ENCODE assay signal across 8 cellular contexts in the genomic region with DNA sequence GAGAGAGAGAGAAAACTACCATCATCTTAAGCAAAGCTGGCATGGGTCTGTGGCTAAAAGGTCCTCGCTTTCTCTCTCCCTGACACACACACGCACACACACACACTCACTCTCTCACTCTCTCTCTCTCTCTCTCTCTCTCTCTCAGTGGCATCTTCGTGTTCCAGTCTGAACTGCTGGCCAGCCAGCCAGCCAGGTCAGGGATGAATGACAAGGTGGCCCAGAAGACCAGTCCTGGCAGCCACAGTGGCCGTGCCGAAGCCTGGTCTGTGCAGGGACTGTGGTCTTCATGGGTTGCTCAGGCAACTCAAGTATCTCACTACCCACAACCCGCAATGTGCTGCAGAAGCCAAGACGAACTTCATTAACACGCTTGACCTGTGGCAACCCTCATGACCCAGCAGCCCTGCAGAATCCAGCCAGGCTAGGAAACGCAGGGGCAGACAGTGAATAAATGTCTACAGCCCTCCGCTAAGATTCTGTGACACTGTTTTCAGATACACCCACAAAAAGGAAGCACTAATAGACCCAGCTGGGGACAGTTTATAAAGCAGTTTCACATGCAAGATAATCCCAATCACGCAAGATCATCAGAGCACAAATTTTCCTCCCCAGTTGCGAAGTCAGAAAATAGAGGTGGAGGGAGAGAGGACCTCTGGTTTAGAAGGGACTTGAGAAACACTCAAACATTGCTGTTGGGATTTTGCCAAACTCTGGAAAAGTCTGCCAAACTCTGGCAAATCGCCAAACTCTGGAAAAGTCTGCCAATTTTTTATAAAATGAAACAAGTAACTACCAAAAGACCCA.
DNase-seq lines count a peak whose midpoint lies in the region; ATAC-seq and TF ChIP-seq lines count a peak whose summit lies in the region.

No MANE protein-coding gene starts in this region.

- peaks cover 13% of the 10 kb centered on the region for H3K4me1 Mint-ChIP-seq in endothelial cell (ENCODE audit: unreplicated experiment)

- H3K4me3 Mint-ChIP-seq in endothelial cell (ENCODE audit: unreplicated experiment): no peak overlapping the region

- peaks cover 4% of the 10 kb centered on the region for H3K27me3 Mint-ChIP-seq in endothelial cell (ENCODE audit: unreplicated experiment)

- no peak overlapping the region for H3K4me3 ChIP-seq in fibroblast of pulmonary artery (replicated peaks; ENCODE audit: low read depth, low read length)
- H3K4me3 ChIP-seq in gastrocnemius medialis: no peak overlapping the region

- ATAC-seq in GM19463 (IDR thresholded peaks at IDR 0.05; ENCODE audit: unreplicated experiment): peak; percentile 28
- ATAC-seq in gastrocnemius medialis: peak; percentile 42 to 50

- POLR2A ChIA-PET in HEK293T (lab: Yijun Ruan, JAX): no interaction called here

- intact Hi-C loops in gastrocnemius medialis (cut with DNase I; ENCODE audit: low total_unique reads): no loop called here

- H3K9me3 Mint-ChIP-seq in endothelial cell (ENCODE audit: unreplicated experiment): no peaks in the 10 kb centered on the region

- no peak overlapping the region for H3K27ac Mint-ChIP-seq in endothelial cell (ENCODE audit: unreplicated experiment)

- H3K4me1 ChIP-seq in gastrocnemius medialis: peaks cover 22 to 33% of the 10 kb centered on the region in 2 donors

- H3K27me3 ChIP-seq in gastrocnemius medialis: no peaks in the 10 kb centered on the region

- peak overlapping the region in 1 of 4 donors; percentile 26 for H3K27ac ChIP-seq in gastrocnemius medialis

- CTCF ChIA-PET in HEK293T (lab: Yijun Ruan, JAX): no interaction called here

- no peak for TF ChIP-seq CTCF in fibroblast of pulmonary artery (IDR thresholded peaks at IDR 0.05; ENCODE audit: low read length, missing control alignments)
- no peak for TF ChIP-seq CTCF in gastrocnemius medialis (IDR thresholded peaks at IDR 0.05 in 4 of 5, conservative IDR thresholded peaks at IDR 0.05 in 1 of 5)
- TF ChIP-seq CTCF in endothelial cell (IDR thresholded peaks at IDR 0.05; ENCODE audit: unreplicated experiment): no peak

- no peaks in the 10 kb centered on the region for H3K36me3 ChIP-seq in gastrocnemius medialis

- TF ChIP-seq POLR2A in gastrocnemius medialis (IDR thresholded peaks at IDR 0.05): no peak

- DNase-seq in NCI-H446 (lab: John Stamatoyannopoulos, UW): peak; percentile 89 to 95
- peak; percentile 88 for DNase-seq in fibroblast of pulmonary artery (ENCODE audit: low read depth)
- no peak for DNase-seq in gastrocnemius medialis
- DNase-seq in endothelial cell (ENCODE audit: low spot score): no peak
- no peak for DNase-seq in HEK293T (ENCODE audit: extremely low spot score)
- DNase-seq in ecto neural progenitor cell (ENCODE audit: low spot score): no peak
- no peak for DNase-seq in midbrain (lab: John Stamatoyannopoulos, UW)

- no peaks in the 10 kb centered on the region for H3K9me3 ChIP-seq in gastrocnemius medialis

- H3K36me3 Mint-ChIP-seq in endothelial cell (ENCODE audit: low read depth, unreplicated experiment): peaks cover 9% of the 10 kb centered on the region

- in situ Hi-C loops in gastrocnemius medialis (cut with MboI; ENCODE audit: low sequenced_read_pairs in 4 of 4): no loop called here

TF ChIP-seq in HEK293T, 16 proteins besides CTCF, POLR2A, EP300 and RAD21:
- TF ChIP-seq TARDBP (IDR thresholded peaks at IDR 0.05): no peak
- TF ChIP-seq, protein P1, sequence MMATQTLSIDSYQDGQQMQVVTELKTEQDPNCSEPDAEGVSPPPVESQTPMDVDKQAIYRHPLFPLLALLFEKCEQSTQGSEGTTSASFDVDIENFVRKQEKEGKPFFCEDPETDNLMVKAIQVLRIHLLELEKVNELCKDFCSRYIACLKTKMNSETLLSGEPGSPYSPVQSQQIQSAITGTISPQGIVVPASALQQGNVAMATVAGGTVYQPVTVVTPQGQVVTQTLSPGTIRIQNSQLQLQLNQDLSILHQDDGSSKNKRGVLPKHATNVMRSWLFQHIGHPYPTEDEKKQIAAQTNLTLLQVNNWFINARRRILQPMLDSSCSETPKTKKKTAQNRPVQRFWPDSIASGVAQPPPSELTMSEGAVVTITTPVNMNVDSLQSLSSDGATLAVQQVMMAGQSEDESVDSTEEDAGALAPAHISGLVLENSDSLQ (IDR thresholded peaks at IDR 0.05): no peak
- TF ChIP-seq HDGF (IDR thresholded peaks at IDR 0.05; ENCODE audit: borderline replicate concordance): no peak
- no peak for TF ChIP-seq CTBP1 (IDR thresholded peaks at IDR 0.05; ENCODE audit: borderline replicate concordance)
- TF ChIP-seq BHLHE40 (IDR thresholded peaks at IDR 0.05; ENCODE audit: borderline replicate concordance): no peak
- TF ChIP-seq LEF1 (IDR thresholded peaks at IDR 0.05; ENCODE audit: borderline replicate concordance): no peak
- no peak for TF ChIP-seq ZNF384 (IDR thresholded peaks at IDR 0.05)
- TF ChIP-seq L3MBTL2 (conservative IDR thresholded peaks at IDR 0.05): no peak
- no peak for TF ChIP-seq FOXM1 (IDR thresholded peaks at IDR 0.05; ENCODE audit: borderline replicate concordance)
- TF ChIP-seq SUZ12 (IDR thresholded peaks at IDR 0.05): no peak
- no peak for TF ChIP-seq ARNT (IDR thresholded peaks at IDR 0.05)
- TF ChIP-seq FOXK2 (IDR thresholded peaks at IDR 0.05): no peak
- no peak for TF ChIP-seq NFRKB (IDR thresholded peaks at IDR 0.05)
- TF ChIP-seq SP1 (IDR thresholded peaks at IDR 0.05): no peak
- TF ChIP-seq ELF4 (IDR thresholded peaks at IDR 0.05): no peak
- TF ChIP-seq FOXA1 (IDR thresholded peaks at IDR 0.05): no peak

Comparison
In these comparisons a context has a peak if more than half of its experiments do, and no peak if none do; other contexts are left out.
1. DNase-seq: peak in NCI-H446 (2 of 2) and fibroblast of pulmonary artery (single experiment); none in gastrocnemius medialis (0 of 2), endothelial cell (single experiment), HEK293T (single experiment), ecto neural progenitor cell (single experiment) and midbrain (single experiment).